28 cellular contexts compared by ENCODE assay signal in genomic region chr6:52081237-52081636, GRCh38. TPM values are rescaled to one million over a fixed set of nuclear protein-coding genes. Genes with fewer than 3 reads are reported as not detected.
"Had no signal": no experiment of that assay in that cellular context is flagged by ENCODE, and none has a peak within 500 bp of the region (broad histone marks: within the 10 kb centered on the region; RNA-seq: fewer than 3 reads in every experiment).

No MANE protein-coding gene starts in this region.

- H3K9me3 ChIP-seq: left lung, lower lobe of right lung, pancreas, prostate gland, transverse colon, upper lobe of left lung, vagina had no signal

- H3K36me3 ChIP-seq: left lung, lower lobe of right lung, pancreas, prostate gland, transverse colon, upper lobe of left lung, vagina had no signal

- H3K4me3 ChIP-seq: left lung, lower lobe of right lung, pancreas, prostate gland, smooth muscle cell, transverse colon, upper lobe of left lung, vagina had no signal

- H3K27ac ChIP-seq: left lung, lower lobe of right lung, prostate gland, transverse colon, upper lobe of left lung, vagina had no signal

- DNase-seq: hypothalamus; immature natural killer cell; kidney; left colon; left lung; lower lobe of right lung; mammary epithelial cell; mesenchymal stem cell; naive thymus-derived CD8-positive, alpha-beta T cell; nucleus accumbens; pancreas; posterior cingulate gyrus; retina; right cardiac atrium; stimulated activated CD4-positive, alpha-beta T cell treated with anti-CD3 and anti-CD28 coated beads, Interleukin-1b, Interleukin-23, amount 100 ng/mL, for 48 hours; stimulated activated CD4-positive, alpha-beta T cell treated with anti-CD3 and anti-CD28 coated beads, Interleukin-2, amount 100 ng/mL, for 48 hours; stimulated activated CD4-positive, alpha-beta T cell treated with anti-CD3 and anti-CD28 coated beads, Interleukin-4, amount 100 ng/mL, for 4 hours; stimulated activated CD8-positive, alpha-beta memory T cell treated with anti-CD3 and anti-CD28 coated beads, Interleukin-4, amount 100 ng/mL, for 48 hours; stimulated activated naive CD4-positive, alpha-beta T cell treated with Interleukin-2 at 50 U/mL for 16 hours; stimulated activated naive CD8-positive, alpha-beta T cell treated with anti-CD3 and anti-CD28 coated beads, Interleukin-15, amount 100 ng/mL, for 72 hours; substantia nigra; transverse colon; upper lobe of left lung had no signal

- H3K27me3 ChIP-seq: left lung, pancreas, transverse colon, upper lobe of left lung, vagina had no signal

- H3K4me2 ChIP-seq: smooth muscle cell had no signal

- H3K4me1 ChIP-seq: left lung, lower lobe of right lung, prostate gland, transverse colon, upper lobe of left lung, vagina had no signal

- ATAC-seq: left colon; left lung; lower lobe of right lung; naive thymus-derived CD8-positive, alpha-beta T cell; pancreas; right cardiac atrium; stimulated activated memory B cell treated with anti-CD40 and anti-IgM and Interleukin-4, amounts not matched to agents 10 μg/mL and 1 μg/mL and 100 μg/mL, for 72 hours; stimulated activated naive CD8-positive, alpha-beta T cell treated with anti-CD3 and anti-CD28 coated beads, Interleukin-15, amount 100 ng/mL, for 72 hours had no signal

RNA-seq across cellular contexts. Expression of gene PKHD1, which starts 6.2 kb away (rescaled TPM):
- total RNA-seq: naive thymus-derived CD8-positive, alpha-beta T cell; osteoblast; smooth muscle cell had no signal
- polyA plus RNA-seq: immature natural killer cell; naive thymus-derived CD8-positive, alpha-beta T cell; smooth muscle cell had no signal
